In the genomic region with DNA sequence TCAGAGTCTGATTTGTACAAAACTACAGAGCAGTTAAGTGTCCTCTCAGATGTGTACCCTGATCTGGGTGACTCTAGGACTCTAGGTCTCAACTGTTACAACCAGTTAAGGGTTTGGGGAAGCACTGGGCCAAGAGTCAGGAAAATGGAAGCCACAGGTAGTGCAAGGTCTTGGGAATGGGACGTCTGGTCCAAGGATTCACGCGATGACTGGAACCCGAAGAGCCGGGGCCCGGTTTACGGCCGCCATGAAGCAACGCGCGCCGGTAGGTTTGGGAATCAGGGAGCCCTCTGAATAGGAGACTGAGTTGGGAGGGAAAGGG, we compare ENCODE assay signal across 8 cellular contexts. TPM values are rescaled to one million over a fixed set of nuclear protein-coding genes. Genes with fewer than 3 reads are reported as not detected.
A peak's percentile ranks its signal among the peaks of the same experiment; 100 is the strongest.
DNase-seq lines count a peak whose midpoint lies in the region; ATAC-seq, FAIRE-seq and TF ChIP-seq lines count a peak whose summit lies in the region.

No MANE protein-coding gene starts in this region.

- H3K36me3 Mint-ChIP-seq in stimulated activated naive CD8-positive, alpha-beta T cell treated with anti-CD3 and anti-CD28 coated beads, Interleukin-15, Interleukin-2, amounts not matched to agents 100 ng/mL and 50 ng/mL, for 24 hours (ENCODE audit: low read depth): peaks cover 8% of the 10 kb centered on the region

- peak overlapping the region; percentile 90 for H3K4me3 Mint-ChIP-seq in stimulated activated naive CD8-positive, alpha-beta T cell treated with anti-CD3 and anti-CD28 coated beads, Interleukin-15, Interleukin-2, amounts not matched to agents 100 ng/mL and 50 ng/mL, for 24 hours

- peaks cover 13% of the 10 kb centered on the region for H3K4me1 Mint-ChIP-seq in stimulated activated naive CD8-positive, alpha-beta T cell treated with anti-CD3 and anti-CD28 coated beads, Interleukin-15, Interleukin-2, amounts not matched to agents 100 ng/mL and 50 ng/mL, for 24 hours (ENCODE audit: low read depth)

- intact Hi-C loops in adrenal gland (cut with DNase I) (no loop called here), left colon (cut with DNase I, micrococcal nuclease) (no loop called here), transverse colon (cut with DNase I; ENCODE audit: low total_unique reads) (no loop called here)

- no peak for ATAC-seq in stimulated activated naive CD8-positive, alpha-beta T cell treated with anti-CD3 and anti-CD28 coated beads, Interleukin-15, Interleukin-2, amounts not matched to agents 100 U/mL and 50 U/mL, for 24 hours
- ATAC-seq in HG03520 (IDR thresholded peaks at IDR 0.05; ENCODE audit: unreplicated experiment) (peak; percentile 16), left colon (peak; percentile 47)

- no peak overlapping the region for H3K27ac Mint-ChIP-seq in stimulated activated naive CD8-positive, alpha-beta T cell treated with anti-CD3 and anti-CD28 coated beads, Interleukin-15, Interleukin-2, amounts not matched to agents 100 ng/mL and 50 ng/mL, for 24 hours

- H3K27me3 Mint-ChIP-seq in stimulated activated naive CD8-positive, alpha-beta T cell treated with anti-CD3 and anti-CD28 coated beads, Interleukin-15, Interleukin-2, amounts not matched to agents 100 ng/mL and 50 ng/mL, for 24 hours: no peaks in the 10 kb centered on the region

- DNase-seq in stimulated activated naive CD8-positive, alpha-beta T cell treated with anti-CD3 and anti-CD28 coated beads, Interleukin-15, Interleukin-2, amounts not matched to agents 100 U/mL and 50 U/mL, for 24 hours: no peak
- DNase-seq in adrenal gland: no peak
- DNase-seq in left colon: no peak
- DNase-seq in transverse colon: no peak
- DNase-seq in RCC 7860 (ENCODE audit: low spot score): no peak
- no peak for DNase-seq in superior temporal gyrus (ENCODE audit: extremely low spot score)

- H3K27me3 ChIP-seq in adrenal gland (no peaks in the 10 kb centered on the region), transverse colon (no peaks in the 10 kb centered on the region)

- TF ChIP-seq POLR2A in adrenal gland (IDR thresholded peaks at IDR 0.05) (no peak), transverse colon (IDR thresholded peaks at IDR 0.05) (peak; percentile 27)

- no peak for TF ChIP-seq CTCF in adrenal gland (IDR thresholded peaks at IDR 0.05)
- no peak for TF ChIP-seq CTCF in transverse colon (IDR thresholded peaks at IDR 0.05)

- WGBS in adrenal gland, 4 donors: 3 to 50% (median 44%) methylated on average over 12 of the region's 12 CpGs; no CpG with 5 or more reads in 1 of the 4 donors
- 43% methylated on average over 12 of the region's 12 CpGs; no CpG with 5 or more reads in 1 of the 2 donors for WGBS in transverse colon (ENCODE audit: low coverage in 1 of 2), 2 donors

- H3K27ac ChIP-seq in adrenal gland (peak overlapping the region in 3 of 5 donors; percentile 70 to 92 (median 82)), transverse colon (peak overlapping the region; percentile 82 to 92 (median 89))

- no peaks in the 10 kb centered on the region for H3K9me3 ChIP-seq in adrenal gland (replicated peaks in 1 of 3)
- H3K9me3 ChIP-seq in transverse colon: no peaks in the 10 kb centered on the region

- no peaks in the 10 kb centered on the region for H3K9me3 Mint-ChIP-seq in stimulated activated naive CD8-positive, alpha-beta T cell treated with anti-CD3 and anti-CD28 coated beads, Interleukin-15, Interleukin-2, amounts not matched to agents 100 ng/mL and 50 ng/mL, for 24 hours

- peak overlapping the region in 1 of 4 donors; percentile 78 for H3K4me3 ChIP-seq in adrenal gland
- peak overlapping the region in 3 of 4 donors; percentile 62 to 83 (median 78) for H3K4me3 ChIP-seq in transverse colon

- H3K36me3 ChIP-seq in adrenal gland (replicated peaks in 1 of 2): no peaks in the 10 kb centered on the region
- no peaks in the 10 kb centered on the region for H3K36me3 ChIP-seq in transverse colon

- in situ Hi-C loops in transverse colon (cut with MboI; ENCODE audit: low pct_ligation_motif_present in 1 of 4, low pct_unique_long_range_greater_than_20kb in 1 of 4, low sequenced_read_pairs in 3 of 4): no loop called here

- H3K4me1 ChIP-seq in adrenal gland (replicated peaks in 1 of 2) (no peaks in the 10 kb centered on the region), transverse colon (peaks cover 0 to 3% (median 0%) of the 10 kb centered on the region in 4 donors)

- FAIRE-seq in RCC 7860 (lab: Jason Lieb, UNC): no peak

- no peak for TF ChIP-seq EP300 in transverse colon (IDR thresholded peaks at IDR 0.05; ENCODE audit: low read depth)

RNA-seq across cellular contexts. Expression of a gene that starts 0.3 kb away (rescaled TPM):
- total RNA-seq in adrenal gland (10 to 100 TPM in 6 of 8 donors, 1 to 10 TPM in 2; 5.5 to 50.6 (median 20.2) TPM), left colon (10 to 100 TPM; 19.7 to 22.1 TPM), transverse colon (10 to 100 TPM; 10.1 to 16.1 (median 11.9) TPM)
- 10 to 100 TPM; 42.7 to 66.0 (median 50.4) TPM for polyA plus RNA-seq in adrenal gland
